ENCODE assay signal across 1 cellular context in genomic region chr7:39948932-39949928, GRCh38.
TF ChIP-seq lines count a peak whose summit lies in the region.

No MANE protein-coding gene starts in this region.

TF ChIP-seq in HEK293, 187 proteins besides CTCF, POLR2A, EP300 and RAD21 (continued from another document and continues in another):
- TF ChIP-seq, protein P1, sequence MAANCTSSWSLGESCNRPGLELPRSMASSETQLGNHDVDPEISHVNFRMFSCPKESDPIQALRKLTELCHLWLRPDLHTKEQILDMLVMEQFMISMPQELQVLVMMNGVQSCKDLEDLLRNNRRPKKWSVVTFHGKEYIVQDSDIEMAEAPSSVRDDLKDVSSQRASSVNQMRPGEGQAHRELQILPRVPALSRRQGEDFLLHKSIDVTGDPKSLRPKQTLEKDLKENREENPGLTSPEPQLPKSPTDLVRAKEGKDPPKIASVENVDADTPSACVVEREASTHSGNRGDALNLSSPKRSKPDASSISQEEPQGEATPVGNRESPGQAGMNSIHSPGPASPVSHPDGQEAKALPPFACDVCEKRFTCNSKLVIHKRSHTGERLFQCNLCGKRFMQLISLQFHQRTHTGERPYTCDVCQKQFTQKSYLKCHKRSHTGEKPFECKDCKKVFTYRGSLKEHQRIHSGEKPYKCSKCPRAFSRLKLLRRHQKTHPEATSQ (tag by site-specific recombination; IDR thresholded peaks at IDR 0.05): 0 out of 2 replicates have a peak, but pooled peaks have one; percentile 31
- peak; percentile 94 for TF ChIP-seq ZBTB26 (tag by site-specific recombination; optimal IDR thresholded peaks at IDR 0.05)
- TF ChIP-seq WT1 (tag by site-specific recombination; IDR thresholded peaks at IDR 0.05): peak; percentile 11; the same call in 1 of the 2 replicates
- TF ChIP-seq, protein P2, sequence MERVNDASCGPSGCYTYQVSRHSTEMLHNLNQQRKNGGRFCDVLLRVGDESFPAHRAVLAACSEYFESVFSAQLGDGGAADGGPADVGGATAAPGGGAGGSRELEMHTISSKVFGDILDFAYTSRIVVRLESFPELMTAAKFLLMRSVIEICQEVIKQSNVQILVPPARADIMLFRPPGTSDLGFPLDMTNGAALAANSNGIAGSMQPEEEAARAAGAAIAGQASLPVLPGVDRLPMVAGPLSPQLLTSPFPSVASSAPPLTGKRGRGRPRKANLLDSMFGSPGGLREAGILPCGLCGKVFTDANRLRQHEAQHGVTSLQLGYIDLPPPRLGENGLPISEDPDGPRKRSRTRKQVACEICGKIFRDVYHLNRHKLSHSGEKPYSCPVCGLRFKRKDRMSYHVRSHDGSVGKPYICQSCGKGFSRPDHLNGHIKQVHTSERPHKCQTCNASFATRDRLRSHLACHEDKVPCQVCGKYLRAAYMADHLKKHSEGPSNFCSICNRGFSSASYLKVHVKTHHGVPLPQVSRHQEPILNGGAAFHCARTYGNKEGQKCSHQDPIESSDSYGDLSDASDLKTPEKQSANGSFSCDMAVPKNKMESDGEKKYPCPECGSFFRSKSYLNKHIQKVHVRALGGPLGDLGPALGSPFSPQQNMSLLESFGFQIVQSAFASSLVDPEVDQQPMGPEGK (tag by site-specific recombination; IDR thresholded peaks at IDR 0.05): peak; percentile 26; the same call in 1 of the 2 replicates
- TF ChIP-seq, protein P3, sequence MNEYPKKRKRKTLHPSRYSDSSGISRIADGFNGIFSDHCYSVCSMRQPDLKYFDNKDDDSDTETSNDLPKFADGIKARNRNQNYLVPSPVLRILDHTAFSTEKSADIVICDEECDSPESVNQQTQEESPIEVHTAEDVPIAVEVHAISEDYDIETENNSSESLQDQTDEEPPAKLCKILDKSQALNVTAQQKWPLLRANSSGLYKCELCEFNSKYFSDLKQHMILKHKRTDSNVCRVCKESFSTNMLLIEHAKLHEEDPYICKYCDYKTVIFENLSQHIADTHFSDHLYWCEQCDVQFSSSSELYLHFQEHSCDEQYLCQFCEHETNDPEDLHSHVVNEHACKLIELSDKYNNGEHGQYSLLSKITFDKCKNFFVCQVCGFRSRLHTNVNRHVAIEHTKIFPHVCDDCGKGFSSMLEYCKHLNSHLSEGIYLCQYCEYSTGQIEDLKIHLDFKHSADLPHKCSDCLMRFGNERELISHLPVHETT (tag by site-specific recombination; IDR thresholded peaks at IDR 0.05): peak; percentile 37; the same call in 1 of the 2 replicates
- no peak for TF ChIP-seq KLF17 (tag by site-specific recombination; IDR thresholded peaks at IDR 0.05)
- TF ChIP-seq ZNF600 (tag by site-specific recombination; IDR thresholded peaks at IDR 0.05): peak; percentile 86
- TF ChIP-seq KLF16 (tag by site-specific recombination; IDR thresholded peaks at IDR 0.05): 0 out of 2 replicates have a peak, but pooled peaks have one; percentile 37
- TF ChIP-seq ZNF335 (tag by site-specific recombination; conservative IDR thresholded peaks at IDR 0.05): peak; percentile 90
- TF ChIP-seq, protein P4, sequence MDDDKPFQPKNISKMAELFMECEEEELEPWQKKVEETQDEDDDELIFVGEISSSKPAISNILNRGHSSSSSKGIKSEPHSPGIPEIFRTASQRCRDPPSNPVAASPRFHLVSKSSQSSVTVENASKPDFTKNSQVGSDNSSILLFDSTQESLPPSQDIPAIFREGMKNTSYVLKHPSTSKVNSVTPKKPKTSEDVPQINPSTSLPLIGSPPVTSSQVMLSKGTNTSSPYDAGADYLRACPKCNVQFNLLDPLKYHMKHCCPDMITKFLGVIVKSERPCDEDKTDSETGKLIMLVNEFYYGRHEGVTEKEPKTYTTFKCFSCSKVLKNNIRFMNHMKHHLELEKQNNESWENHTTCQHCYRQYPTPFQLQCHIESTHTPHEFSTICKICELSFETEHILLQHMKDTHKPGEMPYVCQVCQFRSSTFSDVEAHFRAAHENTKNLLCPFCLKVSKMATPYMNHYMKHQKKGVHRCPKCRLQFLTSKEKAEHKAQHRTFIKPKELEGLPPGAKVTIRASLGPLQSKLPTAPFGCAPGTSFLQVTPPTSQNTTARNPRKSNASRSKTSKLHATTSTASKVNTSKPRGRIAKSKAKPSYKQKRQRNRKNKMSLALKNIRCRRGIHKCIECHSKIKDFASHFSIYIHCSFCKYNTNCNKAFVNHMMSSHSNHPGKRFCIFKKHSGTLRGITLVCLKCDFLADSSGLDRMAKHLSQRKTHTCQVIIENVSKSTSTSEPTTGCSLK (tag by site-specific recombination; IDR thresholded peaks at IDR 0.05): no peak
- peak; percentile 100 for TF ChIP-seq SCRT2 (tag by site-specific recombination; IDR thresholded peaks at IDR 0.05)
- TF ChIP-seq ZBTB17 (tag by site-specific recombination; IDR thresholded peaks at IDR 0.05): peak; percentile 79
- peak; percentile 90 for TF ChIP-seq ZNF362 (tag by site-specific recombination; IDR thresholded peaks at IDR 0.05)
- no peak for TF ChIP-seq ZNF549 (tag by site-specific recombination; IDR thresholded peaks at IDR 0.05)
- TF ChIP-seq ZNF398 (tag by site-specific recombination; IDR thresholded peaks at IDR 0.05): peak; percentile 90
- TF ChIP-seq, protein P5, sequence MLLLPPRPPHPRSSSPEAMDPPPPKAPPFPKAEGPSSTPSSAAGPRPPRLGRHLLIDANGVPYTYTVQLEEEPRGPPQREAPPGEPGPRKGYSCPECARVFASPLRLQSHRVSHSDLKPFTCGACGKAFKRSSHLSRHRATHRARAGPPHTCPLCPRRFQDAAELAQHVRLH (tag by site-specific recombination; IDR thresholded peaks at IDR 0.05): peak; percentile 65
- no peak for TF ChIP-seq YY1 (tag by site-specific recombination; IDR thresholded peaks at IDR 0.05)
- TF ChIP-seq ZNF76 (tag by site-specific recombination; IDR thresholded peaks at IDR 0.05; ENCODE audit: borderline replicate concordance, low read depth): peak; percentile 13; the same call in 1 of the 2 replicates
- TF ChIP-seq, protein P6, sequence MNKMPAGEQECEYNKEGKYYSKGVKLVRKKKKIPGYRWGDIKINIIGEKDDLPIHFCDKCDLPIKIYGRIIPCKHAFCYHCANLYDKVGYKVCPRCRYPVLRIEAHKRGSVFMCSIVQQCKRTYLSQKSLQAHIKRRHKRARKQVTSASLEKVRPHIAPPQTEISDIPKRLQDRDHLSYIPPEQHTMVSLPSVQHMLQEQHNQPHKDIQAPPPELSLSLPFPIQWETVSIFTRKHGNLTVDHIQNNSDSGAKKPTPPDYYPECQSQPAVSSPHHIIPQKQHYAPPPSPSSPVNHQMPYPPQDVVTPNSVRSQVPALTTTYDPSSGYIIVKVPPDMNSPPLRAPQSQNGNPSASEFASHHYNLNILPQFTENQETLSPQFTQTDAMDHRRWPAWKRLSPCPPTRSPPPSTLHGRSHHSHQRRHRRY (tag by site-specific recombination; IDR thresholded peaks at IDR 0.05): no peak
- peak; percentile 95 for TF ChIP-seq ZNF366 (tag by site-specific recombination; conservative IDR thresholded peaks at IDR 0.05)
- TF ChIP-seq ZXDB (tag by site-specific recombination; IDR thresholded peaks at IDR 0.05): peak; percentile 58; the same call in 1 of the 2 replicates
- TF ChIP-seq IKZF3 (tag by site-specific recombination; IDR thresholded peaks at IDR 0.05): peak; percentile 80
- TF ChIP-seq, protein P7, sequence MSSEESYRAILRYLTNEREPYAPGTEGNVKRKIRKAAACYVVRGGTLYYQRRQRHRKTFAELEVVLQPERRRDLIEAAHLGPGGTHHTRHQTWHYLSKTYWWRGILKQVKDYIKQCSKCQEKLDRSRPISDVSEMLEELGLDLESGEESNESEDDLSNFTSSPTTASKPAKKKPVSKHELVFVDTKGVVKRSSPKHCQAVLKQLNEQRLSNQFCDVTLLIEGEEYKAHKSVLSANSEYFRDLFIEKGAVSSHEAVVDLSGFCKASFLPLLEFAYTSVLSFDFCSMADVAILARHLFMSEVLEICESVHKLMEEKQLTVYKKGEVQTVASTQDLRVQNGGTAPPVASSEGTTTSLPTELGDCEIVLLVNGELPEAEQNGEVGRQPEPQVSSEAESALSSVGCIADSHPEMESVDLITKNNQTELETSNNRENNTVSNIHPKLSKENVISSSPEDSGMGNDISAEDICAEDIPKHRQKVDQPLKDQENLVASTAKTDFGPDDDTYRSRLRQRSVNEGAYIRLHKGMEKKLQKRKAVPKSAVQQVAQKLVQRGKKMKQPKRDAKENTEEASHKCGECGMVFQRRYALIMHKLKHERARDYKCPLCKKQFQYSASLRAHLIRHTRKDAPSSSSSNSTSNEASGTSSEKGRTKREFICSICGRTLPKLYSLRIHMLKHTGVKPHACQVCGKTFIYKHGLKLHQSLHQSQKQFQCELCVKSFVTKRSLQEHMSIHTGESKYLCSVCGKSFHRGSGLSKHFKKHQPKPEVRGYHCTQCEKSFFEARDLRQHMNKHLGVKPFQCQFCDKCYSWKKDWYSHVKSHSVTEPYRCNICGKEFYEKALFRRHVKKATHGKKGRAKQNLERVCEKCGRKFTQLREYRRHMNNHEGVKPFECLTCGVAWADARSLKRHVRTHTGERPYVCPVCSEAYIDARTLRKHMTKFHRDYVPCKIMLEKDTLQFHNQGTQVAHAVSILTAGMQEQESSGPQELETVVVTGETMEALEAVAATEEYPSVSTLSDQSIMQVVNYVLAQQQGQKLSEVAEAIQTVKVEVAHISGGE (tag by site-specific recombination; conservative IDR thresholded peaks at IDR 0.05; ENCODE audit: low read depth): peak; percentile 92
- peak; percentile 88 for TF ChIP-seq SP2 (tag by site-specific recombination; IDR thresholded peaks at IDR 0.05)
- no peak for TF ChIP-seq ZNF555 (tag by site-specific recombination; conservative IDR thresholded peaks at IDR 0.05)
- TF ChIP-seq, protein P8, sequence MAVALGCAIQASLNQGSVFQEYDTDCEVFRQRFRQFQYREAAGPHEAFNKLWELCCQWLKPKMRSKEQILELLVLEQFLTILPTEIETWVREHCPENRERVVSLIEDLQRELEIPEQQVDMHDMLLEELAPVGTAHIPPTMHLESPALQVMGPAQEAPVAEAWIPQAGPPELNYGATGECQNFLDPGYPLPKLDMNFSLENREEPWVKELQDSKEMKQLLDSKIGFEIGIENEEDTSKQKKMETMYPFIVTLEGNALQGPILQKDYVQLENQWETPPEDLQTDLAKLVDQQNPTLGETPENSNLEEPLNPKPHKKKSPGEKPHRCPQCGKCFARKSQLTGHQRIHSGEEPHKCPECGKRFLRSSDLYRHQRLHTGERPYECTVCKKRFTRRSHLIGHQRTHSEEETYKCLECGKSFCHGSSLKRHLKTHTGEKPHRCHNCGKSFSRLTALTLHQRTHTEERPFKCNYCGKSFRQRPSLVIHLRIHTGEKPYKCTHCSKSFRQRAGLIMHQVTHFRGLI (tag by site-specific recombination; IDR thresholded peaks at IDR 0.05): no peak
- peak; percentile 70 for TF ChIP-seq ZBTB20 (tag by site-specific recombination; IDR thresholded peaks at IDR 0.05)
- no peak for TF ChIP-seq ZNF585B (tag by site-specific recombination; IDR thresholded peaks at IDR 0.05)
- TF ChIP-seq ZBTB1 (tag by site-specific recombination; IDR thresholded peaks at IDR 0.05): no peak
- peak; percentile 20; the same call in 1 of the 2 replicates for TF ChIP-seq ZNF660 (tag by site-specific recombination; IDR thresholded peaks at IDR 0.05)
- no peak for TF ChIP-seq ZNF658 (tag by site-specific recombination; IDR thresholded peaks at IDR 0.05)
- no peak for TF ChIP-seq ZNF654 (tag by site-specific recombination; IDR thresholded peaks at IDR 0.05; ENCODE audit: low read depth)
